2 cellular contexts compared by ENCODE assay signal in genomic region chr7:29636009-29636351, GRCh38.
TF ChIP-seq lines count a peak whose summit lies in the region.

No MANE protein-coding gene starts in this region.

TF ChIP-seq in SK-N-SH, 30 proteins besides CTCF, POLR2A, EP300 and RAD21 (continued from another document):
- TF ChIP-seq, protein P1, sequence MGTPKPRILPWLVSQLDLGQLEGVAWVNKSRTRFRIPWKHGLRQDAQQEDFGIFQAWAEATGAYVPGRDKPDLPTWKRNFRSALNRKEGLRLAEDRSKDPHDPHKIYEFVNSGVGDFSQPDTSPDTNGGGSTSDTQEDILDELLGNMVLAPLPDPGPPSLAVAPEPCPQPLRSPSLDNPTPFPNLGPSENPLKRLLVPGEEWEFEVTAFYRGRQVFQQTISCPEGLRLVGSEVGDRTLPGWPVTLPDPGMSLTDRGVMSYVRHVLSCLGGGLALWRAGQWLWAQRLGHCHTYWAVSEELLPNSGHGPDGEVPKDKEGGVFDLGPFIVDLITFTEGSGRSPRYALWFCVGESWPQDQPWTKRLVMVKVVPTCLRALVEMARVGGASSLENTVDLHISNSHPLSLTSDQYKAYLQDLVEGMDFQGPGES (IDR thresholded peaks at IDR 0.05; ENCODE audit: low read depth, low read length), result no peak
TF ChIP-seq in SK-N-SH: peak in this region for 0.

TF ChIP-seq in SK-N-SH treated with all-trans-retinoic acid at 6 μM for 48 hours, 23 proteins besides CTCF, POLR2A, EP300 and RAD21 (continued from another document):
- TF ChIP-seq CREB5 (CRISPR knock-in tag; IDR thresholded peaks at IDR 0.05; ENCODE audit: low read depth), result no peak
